In genomic region chr12:107355004-107355565, GRCh38 we compare ENCODE assay signal across 19 cellular contexts.
DNase-seq lines count a peak whose midpoint lies in the region; ATAC-seq and TF ChIP-seq lines count a peak whose summit lies in the region.
"Had no signal": no experiment of that assay in that cellular context is flagged by ENCODE, and none has a peak within 500 bp of the region (broad histone marks: within the 10 kb centered on the region; RNA-seq: fewer than 3 reads in every experiment).

No MANE protein-coding gene starts in this region.

- H3K4me3 ChIP-seq in trophoblast cell (ENCODE audit: low read depth, low read length), result no peak overlapping the region
- no peak overlapping the region for H3K4me3 ChIP-seq in upper lobe of right lung
- H3K4me3 ChIP-seq: GM23248 had no signal

- H3K4me1 Mint-ChIP-seq in activated naive CD8-positive, alpha-beta T cell (ENCODE audit: low read depth), result peaks cover 68% of the 10 kb centered on the region
- H3K4me1 Mint-ChIP-seq in activated naive CD8-positive, alpha-beta T cell treated with anti-CD3 and anti-CD28 coated beads, Interleukin-2, amount 50 U/mL, for 24 hours, result peaks cover 83% of the 10 kb centered on the region
- peaks cover 72% of the 10 kb centered on the region for H3K4me1 Mint-ChIP-seq in activated T-helper 1 cell treated with anti-CD3 and anti-CD28 coated beads, Interleukin-12 subunit alpha, Interleukin-12 subunit beta, Interleukin-2, Interleukin-4 antibody, amounts not matched to agents 30 ng/mL and 10 ng/mL and 1 ng/mL, durations not matched to agents 14 hours and 24 hours and 36 hours (ENCODE audit: low read depth)

- H4K12ac ChIP-seq in trophoblast cell (ENCODE audit: low read depth, low read length), result no peak overlapping the region

- no peaks in the 10 kb centered on the region for H3K79me1 ChIP-seq in trophoblast cell (ENCODE audit: low read length)

- no peaks in the 10 kb centered on the region for H3K27me3 Mint-ChIP-seq in activated naive CD8-positive, alpha-beta T cell
- no peaks in the 10 kb centered on the region for H3K27me3 Mint-ChIP-seq in activated naive CD8-positive, alpha-beta T cell treated with anti-CD3 and anti-CD28 coated beads, Interleukin-2, amount 50 U/mL, for 24 hours
- H3K27me3 Mint-ChIP-seq in activated T-helper 1 cell treated with anti-CD3 and anti-CD28 coated beads, Interleukin-12 subunit alpha, Interleukin-12 subunit beta, Interleukin-2, Interleukin-4 antibody, amounts not matched to agents 30 ng/mL and 10 ng/mL and 1 ng/mL, durations not matched to agents 14 hours and 24 hours and 36 hours (ENCODE audit: insufficient read depth), result peaks cover 2% of the 10 kb centered on the region
- H3K27me3 Mint-ChIP-seq: T-cell had no signal

- no peaks in the 10 kb centered on the region for H3K4me1 ChIP-seq in trophoblast cell (ENCODE audit: control insufficient read depth in 1 of 2, insufficient read depth in 2 of 2, low read length in 2 of 2)
- no peaks in the 10 kb centered on the region for H3K4me1 ChIP-seq in upper lobe of right lung
- H3K4me1 ChIP-seq: Caco-2 had no signal

- no peak overlapping the region for H2BK5ac ChIP-seq in trophoblast cell (ENCODE audit: low read depth, low read length, poor library complexity)

- H3K36me3 ChIP-seq in trophoblast cell (ENCODE audit: control insufficient read depth in 1 of 2, insufficient read depth in 2 of 2, low read length in 2 of 2), result no peaks in the 10 kb centered on the region
- H3K36me3 ChIP-seq in upper lobe of right lung, result no peaks in the 10 kb centered on the region

- ATAC-seq in activated naive CD8-positive, alpha-beta T cell treated with anti-CD3 and anti-CD28 coated beads, Interleukin-2, amount 50 U/mL, for 24 hours, result no peak
- ATAC-seq in upper lobe of right lung, result no peak
- ATAC-seq: SK-N-SH treated with all-trans-retinoic acid at 6 μM for 48 hours had no signal

- peaks cover 2% of the 10 kb centered on the region for H3K36me3 Mint-ChIP-seq in activated naive CD8-positive, alpha-beta T cell
- peaks cover 4% of the 10 kb centered on the region for H3K36me3 Mint-ChIP-seq in activated naive CD8-positive, alpha-beta T cell treated with anti-CD3 and anti-CD28 coated beads, Interleukin-2, amount 50 U/mL, for 24 hours (ENCODE audit: low read depth)
- H3K36me3 Mint-ChIP-seq in activated T-helper 1 cell treated with anti-CD3 and anti-CD28 coated beads, Interleukin-12 subunit alpha, Interleukin-12 subunit beta, Interleukin-2, Interleukin-4 antibody, amounts not matched to agents 30 ng/mL and 10 ng/mL and 1 ng/mL, durations not matched to agents 14 hours and 24 hours and 36 hours (ENCODE audit: low read depth), result peaks cover 5% of the 10 kb centered on the region
- H3K36me3 Mint-ChIP-seq: CD14-positive monocyte, T-cell had no signal

- H3K27ac ChIP-seq in trophoblast cell (ENCODE audit: low read depth, low read length), result no peak overlapping the region
- no peak overlapping the region for H3K27ac ChIP-seq in upper lobe of right lung
- H3K27ac ChIP-seq: GM23248 had no signal

- no peak overlapping the region for H3K18ac ChIP-seq in trophoblast cell (ENCODE audit: low read length)

- H2BK120ac ChIP-seq in trophoblast cell (ENCODE audit: insufficient read depth, low read length, poor library complexity), result no peak overlapping the region

- no peak overlapping the region for H3K4me2 ChIP-seq in trophoblast cell (ENCODE audit: low read length)

- no peak overlapping the region for H4K91ac ChIP-seq in trophoblast cell (ENCODE audit: low read depth, low read length)

- TF ChIP-seq CTCF in upper lobe of right lung (IDR thresholded peaks at IDR 0.05), result no peak

- no CpG with 5 or more reads among the region's 10 CpGs for WGBS in trophoblast cell (ENCODE audit: extremely low coverage, insufficient coverage, insufficient read length)

- no peak overlapping the region for H2AK5ac ChIP-seq in trophoblast cell (ENCODE audit: low read length)

- H3K23ac ChIP-seq in trophoblast cell (ENCODE audit: low read length), result no peak overlapping the region

- H2BK12ac ChIP-seq in trophoblast cell (ENCODE audit: low read length), result no peak overlapping the region

- H3K79me2 ChIP-seq in trophoblast cell (ENCODE audit: control insufficient read depth, insufficient read depth, low read length, poor library complexity), result no peaks in the 10 kb centered on the region

- DNase-seq in activated naive CD8-positive, alpha-beta T cell treated with anti-CD3 and anti-CD28 coated beads, Interleukin-2, amount 50 U/mL, for 24 hours, result no peak
- DNase-seq in NCI-H146 (lab: John Stamatoyannopoulos, UW) (peak; percentile 61), trophoblast cell (no peak), CD1c-positive myeloid dendritic cell (ENCODE audit: extremely low spot score) (no peak), upper lobe of right lung (no peak), NCI-H446 treated with DMSO at 0.1 percent for 48 hours (lab: John Stamatoyannopoulos, UW) (no peak)
- no peak for DNase-seq in activated T-helper 1 cell treated with anti-CD3 and anti-CD28 coated beads, Interleukin-12 subunit alpha, Interleukin-12 subunit beta, Interleukin-2, Interleukin-4 antibody, amounts not matched to agents 30 ng/mL and 10 ng/mL and 1 ng/mL, durations not matched to agents 14 hours and 24 hours and 36 hours (ENCODE audit: low spot score)
- DNase-seq: Caco-2, GM23248, NCI-H1092 treated with DMSO at 0.1 percent for 48 hours, NCI-H1694 treated with DMSO at 0.1 percent for 48 hours, NCI-H446, NCI-H774, RPMI8226, SHP77 treated with DMSO at 0.1 percent for 48 hours, T-cell had no signal

- peak overlapping the region; percentile 13 for H2AFZ ChIP-seq in trophoblast cell (ENCODE audit: insufficient read depth, low read length, poor library complexity)
- H2AFZ ChIP-seq: GM23248 had no signal

- no peak overlapping the region for H4K8ac ChIP-seq in trophoblast cell (ENCODE audit: low read depth, low read length)

- H3K14ac ChIP-seq in trophoblast cell (ENCODE audit: low read length), result no peak overlapping the region

- no peak overlapping the region for H3K9ac ChIP-seq in trophoblast cell (ENCODE audit: low read length)
- H3K9ac ChIP-seq: GM23248 had no signal

- H3K27me3 ChIP-seq in trophoblast cell (ENCODE audit: insufficient read depth, low read length), result no peaks in the 10 kb centered on the region
- peaks cover 11% of the 10 kb centered on the region for H3K27me3 ChIP-seq in upper lobe of right lung

- H3K9me3 Mint-ChIP-seq in activated naive CD8-positive, alpha-beta T cell (ENCODE audit: low read depth), result no peaks in the 10 kb centered on the region
- peaks cover 7% of the 10 kb centered on the region for H3K9me3 Mint-ChIP-seq in activated naive CD8-positive, alpha-beta T cell treated with anti-CD3 and anti-CD28 coated beads, Interleukin-2, amount 50 U/mL, for 24 hours
- H3K9me3 Mint-ChIP-seq in activated T-helper 1 cell treated with anti-CD3 and anti-CD28 coated beads, Interleukin-12 subunit alpha, Interleukin-12 subunit beta, Interleukin-2, Interleukin-4 antibody, amounts not matched to agents 30 ng/mL and 10 ng/mL and 1 ng/mL, durations not matched to agents 14 hours and 24 hours and 36 hours, result no peaks in the 10 kb centered on the region
- H3K9me3 Mint-ChIP-seq: CD14-positive monocyte, T-cell had no signal

- peak overlapping the region; percentile 55 for H3K27ac Mint-ChIP-seq in activated naive CD8-positive, alpha-beta T cell
- H3K27ac Mint-ChIP-seq in activated naive CD8-positive, alpha-beta T cell treated with anti-CD3 and anti-CD28 coated beads, Interleukin-2, amount 50 U/mL, for 24 hours, result no peak overlapping the region
- H3K27ac Mint-ChIP-seq in activated T-helper 1 cell treated with anti-CD3 and anti-CD28 coated beads, Interleukin-12 subunit alpha, Interleukin-12 subunit beta, Interleukin-2, Interleukin-4 antibody, amounts not matched to agents 30 ng/mL and 10 ng/mL and 1 ng/mL, durations not matched to agents 14 hours and 24 hours and 36 hours, result peak overlapping the region; percentile 50
- H3K27ac Mint-ChIP-seq: T-cell had no signal

- H3K4me3 Mint-ChIP-seq in activated naive CD8-positive, alpha-beta T cell, result no peak overlapping the region
- no peak overlapping the region for H3K4me3 Mint-ChIP-seq in activated naive CD8-positive, alpha-beta T cell treated with anti-CD3 and anti-CD28 coated beads, Interleukin-2, amount 50 U/mL, for 24 hours
- H3K4me3 Mint-ChIP-seq in activated T-helper 1 cell treated with anti-CD3 and anti-CD28 coated beads, Interleukin-12 subunit alpha, Interleukin-12 subunit beta, Interleukin-2, Interleukin-4 antibody, amounts not matched to agents 30 ng/mL and 10 ng/mL and 1 ng/mL, durations not matched to agents 14 hours and 24 hours and 36 hours, result no peak overlapping the region
- H3K4me3 Mint-ChIP-seq: CD14-positive monocyte had no signal

- intact Hi-C loops in activated T-helper 1 cell treated with anti-CD3 and anti-CD28 coated beads, Interleukin-12 subunit alpha, Interleukin-12 subunit beta, Interleukin-2, Interleukin-4 antibody, amounts not matched to agents 30 ng/mL and 10 ng/mL and 1 ng/mL, durations not matched to agents 14 hours and 24 hours and 36 hours (cut with micrococcal nuclease), result loop anchor here (10.0 kb wide), 1 partner anchor 580 kb away; the partner anchor contains the start of gene RIC8B
- intact Hi-C loops in upper lobe of right lung (cut with DNase I), result no loop called here

- H3K9me3 ChIP-seq in trophoblast cell (ENCODE audit: insufficient read depth, low read depth, low read length), result no peaks in the 10 kb centered on the region
- H3K9me3 ChIP-seq in upper lobe of right lung, result no peaks in the 10 kb centered on the region
- H3K9me3 ChIP-seq: Caco-2 had no signal

- H3K4ac ChIP-seq in trophoblast cell (ENCODE audit: low read depth, low read length), result no peak overlapping the region
